Comparison of ENCODE assay signal across 20 cellular contexts in the genomic region with DNA sequence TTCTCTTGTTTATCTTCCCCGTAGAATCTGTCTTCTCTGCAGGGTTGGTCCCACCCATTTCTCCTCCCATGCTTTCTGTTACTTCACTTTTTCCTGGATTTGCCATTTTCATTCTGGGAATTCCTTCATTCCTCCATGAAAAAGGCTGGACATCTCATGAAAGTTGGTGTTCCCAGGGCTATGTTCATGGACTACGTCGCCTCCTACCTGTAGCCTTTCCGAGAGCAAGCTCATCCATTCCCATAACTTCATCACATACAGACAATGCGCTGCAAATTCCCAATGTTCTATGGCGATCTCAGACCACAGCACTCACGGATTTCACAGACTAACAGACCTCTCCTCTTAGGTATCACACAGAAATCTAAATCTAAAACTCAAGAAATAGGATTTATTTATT.
"Had no signal": no experiment of that assay in that cellular context is flagged by ENCODE, and none has a peak within 500 bp of the region (broad histone marks: within the 10 kb centered on the region; RNA-seq: fewer than 3 reads in every experiment).

No MANE protein-coding gene starts in this region.

- ATAC-seq: activated CD4-positive, CD25-positive, alpha-beta regulatory T cell treated with anti-CD3 and anti-CD28 coated beads, Interleukin-2, amount 50 U/mL, for 24 hours; activated CD8-positive, alpha-beta memory T cell treated with anti-CD3 and anti-CD28 coated beads, Interleukin-2, amount 10 ng/mL, durations not matched to agents 7 days and 5 days; activated CD8-positive, alpha-beta T cell treated with anti-CD3 and anti-CD28 coated beads for 36 hours; heart right ventricle; naive thymus-derived CD8-positive, alpha-beta T cell; stimulated activated naive B cell treated with anti-CD40 and anti-IgM and Interleukin-4, amounts not matched to agents 10 μg/mL and 1 μg/mL and 100 μg/mL, for 72 hours had no signal

- H3K4me1 ChIP-seq: heart right ventricle, left ventricle myocardium inferior had no signal

- H3K4me3 ChIP-seq: cardiac muscle cell, heart right ventricle, left ventricle myocardium inferior had no signal

- H3K27ac ChIP-seq: cardiac muscle cell, heart right ventricle, left ventricle myocardium inferior had no signal

- H3K9me3 ChIP-seq: heart right ventricle, left ventricle myocardium inferior had no signal

- H3K36me3 ChIP-seq: cardiac muscle cell, heart right ventricle, left ventricle myocardium inferior had no signal

- DNase-seq: activated CD4-positive, alpha-beta T cell treated with anti-CD3 and anti-CD28 coated beads, Interleukin-2, amount 10 ng/mL, durations not matched to agents 7 days and 5 days; activated CD8-positive, alpha-beta memory T cell treated with anti-CD3 and anti-CD28 coated beads, Interleukin-2, amount 10 ng/mL, durations not matched to agents 7 days and 5 days; activated CD8-positive, alpha-beta T cell treated with anti-CD3 and anti-CD28 coated beads for 36 hours; activated effector memory CD4-positive, alpha-beta T cell treated with anti-CD3 and anti-CD28 coated beads, Interleukin-2, amount 50 U/mL, for 16 hours; activated naive CD4-positive, alpha-beta T cell treated with anti-CD3 and anti-CD28 coated beads, Interleukin-2, amount 10 ng/mL, durations not matched to agents 7 days and 5 days; activated T-cell treated with anti-CD3 and anti-CD28 coated beads for 4 hours; amygdala; cortex of kidney; erythroblast; foreskin fibroblast; heart right ventricle; left ventricle myocardium inferior; naive thymus-derived CD8-positive, alpha-beta T cell; stimulated activated CD4-positive, alpha-beta T cell treated with anti-CD3 and anti-CD28 coated beads, Interleukin-2, amount 100 ng/mL, for 48 hours; stimulated activated CD8-positive, alpha-beta memory T cell treated with anti-CD3 and anti-CD28 coated beads, Interleukin-4, amount 100 ng/mL, for 48 hours; stimulated activated naive B cell treated with anti-CD40 and anti-IgM and Interleukin-4, amounts not matched to agents 10 μg/mL and 1 μg/mL and 100 μg/mL, for 72 hours; T1000 had no signal

- FAIRE-seq: endometrium had no signal
